21 cellular contexts compared by ENCODE assay signal in genomic region chr15:63559753-63560152, GRCh38.
"Had no signal": no experiment of that assay in that cellular context is flagged by ENCODE, and none has a peak within 500 bp of the region (broad histone marks: within the 10 kb centered on the region; RNA-seq: fewer than 3 reads in every experiment).

No MANE protein-coding gene starts in this region.

- DNase-seq: activated CD4-positive, alpha-beta memory T cell treated with anti-CD3 and anti-CD28 coated beads for 36 hours; activated naive CD4-positive, alpha-beta T cell treated with anti-CD3 and anti-CD28 coated beads for 36 hours; amygdala; brain microvascular endothelial cell; cerebellar nuclear complex; erythroblast; gastrocnemius medialis; heart left ventricle; kidney; mesenchymal stem cell; nephron progenitor cell; right cardiac atrium; stimulated activated CD4-positive, alpha-beta T cell treated with anti-CD3 and anti-CD28 coated beads, Interleukin-4, amount 100 ng/mL, for 24 hours; stimulated activated naive CD8-positive, alpha-beta T cell treated with anti-CD3 and anti-CD28 coated beads, Interleukin-15, amount 100 ng/mL, for 72 hours; T-helper 1 cell had no signal

- H3K27ac ChIP-seq: brain microvascular endothelial cell, gastrocnemius medialis, heart left ventricle, prostate gland, skin epidermis, upper lobe of left lung, VCaP had no signal

- H3K4me3 Mint-ChIP-seq: activated CD4-positive, alpha-beta memory T cell treated with anti-CD3 and anti-CD28 coated beads for 36 hours; activated naive CD4-positive, alpha-beta T cell treated with anti-CD3 and anti-CD28 coated beads for 36 hours; dendritic cell treated with granulocyte-macrophage colony-stimulating factor and Interleukin-4, amounts not matched to agents 40 ng/mL and 50 ng/mL, for 4 days; nephron progenitor cell had no signal

- H3K4me3 ChIP-seq: gastrocnemius medialis, heart left ventricle, prostate gland, skin epidermis, upper lobe of left lung had no signal

- H3K27me3 ChIP-seq: brain microvascular endothelial cell, gastrocnemius medialis, heart left ventricle, upper lobe of left lung had no signal

- H3K27ac Mint-ChIP-seq: dendritic cell treated with granulocyte-macrophage colony-stimulating factor and Interleukin-4, amounts not matched to agents 40 ng/mL and 50 ng/mL, for 4 days had no signal

- H3K4me1 ChIP-seq: gastrocnemius medialis, prostate gland, upper lobe of left lung had no signal

- H3K9me3 Mint-ChIP-seq: activated CD4-positive, alpha-beta memory T cell treated with anti-CD3 and anti-CD28 coated beads for 36 hours; activated naive CD4-positive, alpha-beta T cell treated with anti-CD3 and anti-CD28 coated beads for 36 hours; dendritic cell treated with granulocyte-macrophage colony-stimulating factor and Interleukin-4, amounts not matched to agents 40 ng/mL and 50 ng/mL, for 4 days; nephron progenitor cell; stimulated activated naive CD8-positive, alpha-beta T cell treated with anti-CD3 and anti-CD28 coated beads, Interleukin-15, amount 100 ng/mL, for 72 hours had no signal

- H3K27me3 Mint-ChIP-seq: activated CD4-positive, alpha-beta memory T cell treated with anti-CD3 and anti-CD28 coated beads for 36 hours; dendritic cell treated with granulocyte-macrophage colony-stimulating factor and Interleukin-4, amounts not matched to agents 40 ng/mL and 50 ng/mL, for 4 days; stimulated activated naive CD8-positive, alpha-beta T cell treated with anti-CD3 and anti-CD28 coated beads, Interleukin-15, amount 100 ng/mL, for 72 hours had no signal

- H3K9me3 ChIP-seq: gastrocnemius medialis, heart left ventricle, prostate gland, upper lobe of left lung had no signal

- ATAC-seq: gastrocnemius medialis, heart left ventricle, right cardiac atrium, SK-N-SH treated with all-trans-retinoic acid at 6 μM for 48 hours had no signal
